Comparison of ENCODE assay signal across 8 cellular contexts in genomic region chr10:14507156-14507555, GRCh38.
DNase-seq lines count a peak whose midpoint lies in the region; FAIRE-seq and TF ChIP-seq lines count a peak whose summit lies in the region.

No MANE protein-coding gene starts in this region.

- no peak overlapping the region for H3K9ac ChIP-seq in kidney (ENCODE audit: low read length in 2 of 2)

- H3K4me1 ChIP-seq in kidney (ENCODE audit: control insufficient read depth in 1 of 2, insufficient read depth in 1 of 2, low read depth in 1 of 2, low read length in 2 of 2) = no peaks in the 10 kb centered on the region

- FAIRE-seq in GM19239 (lab: Jason Lieb, UNC) = peak; percentile 70
- FAIRE-seq in kidney (lab: Jason Lieb, UNC) = no peak

- DNase-seq in GM19239 (ENCODE audit: insufficient read length, low spot score) = no peak
- DNase-seq in KBM-7 = peak; percentile 49
- peak; percentile 48 for DNase-seq in T-helper 9 cell
- DNase-seq in lung microvascular endothelial cell (ENCODE audit: low read depth in 2 of 2) = peak; percentile 85 to 97
- no peak for DNase-seq in AML-193 (lab: John Stamatoyannopoulos, UW)
- DNase-seq in RPMI8226 = no peak
- DNase-seq in kidney = no peak
- DNase-seq in germinal center (ENCODE audit: low spot score) = no peak

- intact Hi-C loops in kidney (cut with DNase I) = no loop called here

- no peak overlapping the region for H3K4me3 ChIP-seq in kidney (ENCODE audit: low read length in 2 of 2)

- no peak overlapping the region for H3K27ac ChIP-seq in kidney (ENCODE audit: low read depth in 2 of 2, low read length in 2 of 2)

- in situ Hi-C loops in KBM-7 (cut with MboI; ENCODE audit: low pct_unique_long_range_greater_than_20kb, low sequenced_read_pairs) = no loop called here

- no peak for TF ChIP-seq CTCF in kidney (IDR thresholded peaks at IDR 0.05; ENCODE audit: borderline replicate concordance, extremely low read depth, insufficient read depth)

- H3K36me3 ChIP-seq in kidney (ENCODE audit: control insufficient read depth in 1 of 2, insufficient read depth in 2 of 2, low read length in 2 of 2) = no peaks in the 10 kb centered on the region

- H3K9me3 ChIP-seq in kidney (ENCODE audit: control insufficient read depth in 1 of 2, low read length in 2 of 2) = no peaks in the 10 kb centered on the region

Comparison
In these comparisons a context has a peak if more than half of its experiments do, and no peak if none do; other contexts are left out.
1. DNase-seq: peak in KBM-7 (single experiment), T-helper 9 cell (single experiment) and lung microvascular endothelial cell (2 of 2); none in GM19239 (single experiment), AML-193 (0 of 2), RPMI8226 (single experiment), kidney (single experiment) and germinal center (single experiment).